Comparison of ENCODE assay signal across 11 cellular contexts in genomic region chr18:49250819-49251388, GRCh38.
DNase-seq lines count a peak whose midpoint lies in the region; ATAC-seq and TF ChIP-seq lines count a peak whose summit lies in the region.
"Had no signal": no experiment of that assay in that cellular context is flagged by ENCODE, and none has a peak within 500 bp of the region (broad histone marks: within the 10 kb centered on the region; RNA-seq: fewer than 3 reads in every experiment).

No MANE protein-coding gene starts in this region.

- no peaks in the 10 kb centered on the region for H3K9me3 ChIP-seq in psoas muscle

- H3K4me1 ChIP-seq in psoas muscle = no peaks in the 10 kb centered on the region

- intact Hi-C loops in psoas muscle (cut with DNase I) = no loop called here

- peak in 1 of 4 donors; percentile 41 for ATAC-seq in psoas muscle
- no peak for ATAC-seq in HG02885 (IDR thresholded peaks at IDR 0.05; ENCODE audit: poor library complexity, unreplicated experiment)
- ATAC-seq in HG03520 (IDR thresholded peaks at IDR 0.05; ENCODE audit: unreplicated experiment) = no peak

- peak in 2 of 3 experiments; percentile 28 to 64 for DNase-seq in NCI-H1417 (lab: John Stamatoyannopoulos, UW)
- no peak for DNase-seq in NCI-H1417 treated with DMSO at 0.1 percent for 48 hours (lab: John Stamatoyannopoulos, UW)
- peak; percentile 38 to 54 for DNase-seq in NCI-H524 (lab: John Stamatoyannopoulos, UW)
- DNase-seq in epithelial cell of proximal tubule (ENCODE audit: low read depth) = no peak
- no peak for DNase-seq in psoas muscle
- no peak for DNase-seq in NCI-H1048 (lab: John Stamatoyannopoulos, UW)
- DNase-seq: NCI-H187; stimulated activated CD4-positive, alpha-beta T cell treated with anti-CD3 and anti-CD28 coated beads, Interleukin-4, amount 100 ng/mL, for 1 hour had no signal

- no peak overlapping the region for H3K27ac ChIP-seq in psoas muscle

- 62 to 75% (median 67%) methylated on average over 4 of the region's 4 CpGs for WGBS in psoas muscle, 3 donors

- no peaks in the 10 kb centered on the region for H3K27me3 ChIP-seq in psoas muscle (ENCODE audit: insufficient read depth in 3 of 3, low read length in 2 of 3)
- H3K27me3 ChIP-seq: BLaER1 treated with 17β-estradiol and CSF1 and Interleukin-3, amounts not matched to agents 10 nM and 100 nM had no signal

- TF ChIP-seq CTCF in epithelial cell of proximal tubule (conservative IDR thresholded peaks at IDR 0.05; ENCODE audit: low read depth, low read length) (peak; percentile 77), psoas muscle (IDR thresholded peaks at IDR 0.05) (peak; percentile 21)

- H3K4me3 ChIP-seq in epithelial cell of proximal tubule (ENCODE audit: low read depth, low read length) (no peak overlapping the region), psoas muscle (no peak overlapping the region)
- H3K4me3 ChIP-seq: BLaER1 treated with 17β-estradiol and CSF1 and Interleukin-3, amounts not matched to agents 10 nM and 100 nM had no signal

- peaks cover 0 to 14% of the 10 kb centered on the region in 2 donors for H3K36me3 ChIP-seq in psoas muscle (ENCODE audit: insufficient read depth in 1 of 2, low read depth in 1 of 2)

Comparison
In these comparisons a context has a peak if more than half of its experiments do, and no peak if none do; other contexts are left out.
1. DNase-seq: peak in NCI-H1417 (2 of 3) and NCI-H524 (2 of 2); none in NCI-H1417 treated with DMSO at 0.1 percent for 48 hours (single experiment), epithelial cell of proximal tubule (single experiment), psoas muscle (0 of 2) and NCI-H1048 (single experiment).